In the genomic region with DNA sequence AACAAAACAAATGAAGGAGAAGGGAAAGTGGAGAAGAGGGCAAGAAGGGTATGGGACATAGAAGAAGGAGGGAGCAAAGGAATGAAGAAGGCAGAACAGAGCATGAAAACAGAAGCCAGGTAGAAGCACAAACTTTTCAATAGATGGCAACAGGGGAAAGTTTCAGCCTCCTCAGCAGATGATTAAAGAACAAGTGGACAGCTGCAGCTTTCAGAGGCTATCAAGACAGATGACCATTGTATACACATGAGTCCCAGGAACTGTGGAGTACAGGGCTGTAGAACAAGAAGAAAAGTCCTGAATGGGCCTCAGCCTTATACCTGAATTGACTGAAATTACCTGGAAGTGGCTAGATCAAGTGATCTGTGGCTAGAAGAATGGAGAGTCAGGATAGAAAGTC, we compare ENCODE assay signal across 23 cellular contexts.
A peak's percentile ranks its signal among the peaks of the same experiment; 100 is the strongest.
DNase-seq lines count a peak whose midpoint lies in the region; ATAC-seq and TF ChIP-seq lines count a peak whose summit lies in the region.
"Had no signal": no experiment of that assay in that cellular context is flagged by ENCODE, and none has a peak within 500 bp of the region (broad histone marks: within the 10 kb centered on the region; RNA-seq: fewer than 3 reads in every experiment).

No MANE protein-coding gene starts in this region.

- H3K9me3 Mint-ChIP-seq in activated CD4-positive, alpha-beta T cell treated with anti-CD3 and anti-CD28 coated beads, Interleukin-2, amount 10 ng/mL, durations not matched to agents 24 days and 14 days = peaks cover 3% of the 10 kb centered on the region

- H3K9me3 ChIP-seq in OCI-LY1 (ENCODE audit: low read length) = peaks cover 12% of the 10 kb centered on the region; the same call in 1 of the 2 replicates
- no peaks in the 10 kb centered on the region for H3K9me3 ChIP-seq in suprapubic skin
- no peaks in the 10 kb centered on the region for H3K9me3 ChIP-seq in gastroesophageal sphincter
- H3K9me3 ChIP-seq: Caco-2 had no signal

- H3K4me1 Mint-ChIP-seq in activated CD4-positive, alpha-beta T cell treated with anti-CD3 and anti-CD28 coated beads, Interleukin-2, amount 10 ng/mL, durations not matched to agents 24 days and 14 days = no peaks in the 10 kb centered on the region
- H3K4me1 Mint-ChIP-seq: B cell had no signal

- no peak for TF ChIP-seq CTCF in OCI-LY1 (IDR thresholded peaks at IDR 0.05; ENCODE audit: low read length)
- no peak for TF ChIP-seq CTCF in suprapubic skin (IDR thresholded peaks at IDR 0.05)
- no peak for TF ChIP-seq CTCF in gastroesophageal sphincter (IDR thresholded peaks at IDR 0.05)

- TF ChIP-seq POLR2A in suprapubic skin (IDR thresholded peaks at IDR 0.05) (no peak), gastroesophageal sphincter (IDR thresholded peaks at IDR 0.05) (no peak)

- no peaks in the 10 kb centered on the region for H3K36me3 Mint-ChIP-seq in activated CD4-positive, alpha-beta T cell treated with anti-CD3 and anti-CD28 coated beads, Interleukin-2, amount 10 ng/mL, durations not matched to agents 24 days and 14 days (ENCODE audit: low read depth)
- H3K36me3 Mint-ChIP-seq: CD8-positive, alpha-beta T cell had no signal

- no peak overlapping the region for H3K4me3 Mint-ChIP-seq in activated CD4-positive, alpha-beta T cell treated with anti-CD3 and anti-CD28 coated beads, Interleukin-2, amount 10 ng/mL, durations not matched to agents 24 days and 14 days
- H3K4me3 Mint-ChIP-seq: B cell; CD8-positive, alpha-beta T cell had no signal

- peak; percentile 13 for DNase-seq in activated CD4-positive, alpha-beta T cell treated with anti-CD3 and anti-CD28 coated beads, Interleukin-2, amount 10 ng/mL, durations not matched to agents 24 days and 14 days
- DNase-seq in activated CD4-positive, alpha-beta T cell treated with anti-CD3 and anti-CD28 coated beads for 4 hours = no peak
- peak; percentile 70 for DNase-seq in myocyte (ENCODE audit: low read depth)
- DNase-seq in suprapubic skin (ENCODE audit: low spot score in 2 of 2) = no peak
- no peak for DNase-seq in activated CD8-positive, alpha-beta memory T cell treated with anti-CD3 and anti-CD28 coated beads, Interleukin-2, amount 50 U/mL, for 4 hours
- DNase-seq: Caco-2; CD8-positive, alpha-beta T cell; KBM-7; MV-4-11; NCI-H1105; NCI-H1436 treated with DMSO at 0.1 percent for 48 hours; NCI-H1930; NCI-H2107; NCI-H748 treated with DMSO at 0.1 percent for 48 hours; PC-9 had no signal

- H3K4me1 ChIP-seq in OCI-LY1 (ENCODE audit: insufficient read depth, low read length, severe bottlenecking) (peaks cover 53% of the 10 kb centered on the region), suprapubic skin (peaks cover 3% of the 10 kb centered on the region), gastroesophageal sphincter (peaks cover 0 to 23% (median 0%) of the 10 kb centered on the region in 3 donors)
- H3K4me1 ChIP-seq: Caco-2 had no signal

- H3K4me3 ChIP-seq in OCI-LY1 (ENCODE audit: low read depth, low read length, poor library complexity, severe bottlenecking) (no peak overlapping the region), suprapubic skin (no peak overlapping the region), gastroesophageal sphincter (no peak overlapping the region)
- H3K4me3 ChIP-seq: GM12878, PC-9 had no signal

- H3K27ac ChIP-seq in OCI-LY1 (ENCODE audit: low read depth, low read length, poor library complexity, severe bottlenecking) = peak overlapping the region; percentile 94
- peak overlapping the region; percentile 56 for H3K27ac ChIP-seq in suprapubic skin
- peak overlapping the region in 2 of 4 donors; percentile 0 to 12 for H3K27ac ChIP-seq in gastroesophageal sphincter
- H3K27ac ChIP-seq: 22Rv1, C4-2B, PC-9 had no signal

- H3K27me3 Mint-ChIP-seq in activated CD4-positive, alpha-beta T cell treated with anti-CD3 and anti-CD28 coated beads, Interleukin-2, amount 10 ng/mL, durations not matched to agents 24 days and 14 days = no peaks in the 10 kb centered on the region
- H3K27me3 Mint-ChIP-seq: B cell had no signal

- H3K27me3 ChIP-seq in OCI-LY1 (ENCODE audit: insufficient read depth, low read length) (no peaks in the 10 kb centered on the region), suprapubic skin (no peaks in the 10 kb centered on the region), gastroesophageal sphincter (no peaks in the 10 kb centered on the region)

- H2AFZ ChIP-seq in OCI-LY1 (ENCODE audit: low read length) = no peak overlapping the region
- H2AFZ ChIP-seq: PC-9 had no signal

- no peaks in the 10 kb centered on the region for H4K20me1 ChIP-seq in OCI-LY1 (ENCODE audit: insufficient read depth, low read length)

- peak overlapping the region; percentile 3; the same call in 1 of the 2 replicates for H3K4me2 ChIP-seq in OCI-LY1 (ENCODE audit: low read length)
- H3K4me2 ChIP-seq: PC-9 had no signal

- intact Hi-C loops in activated CD4-positive, alpha-beta T cell treated with anti-CD3 and anti-CD28 coated beads, Interleukin-2, amount 10 ng/mL, durations not matched to agents 24 days and 14 days (cut with micrococcal nuclease) = no loop called here

- ATAC-seq in gastroesophageal sphincter = no peak
- ATAC-seq: CD8-positive, alpha-beta T cell; GM12878; HCT116; Right ventricle myocardium inferior had no signal

- no peak overlapping the region for H3K27ac Mint-ChIP-seq in activated CD4-positive, alpha-beta T cell treated with anti-CD3 and anti-CD28 coated beads, Interleukin-2, amount 10 ng/mL, durations not matched to agents 24 days and 14 days
- H3K27ac Mint-ChIP-seq: B cell; CD8-positive, alpha-beta T cell had no signal

- H3K79me2 ChIP-seq in OCI-LY1 (ENCODE audit: insufficient read depth, low read length) = no peaks in the 10 kb centered on the region

- H3K9ac ChIP-seq in OCI-LY1 (ENCODE audit: low read length) = peak overlapping the region; percentile 76

- no peaks in the 10 kb centered on the region for H3K9me2 ChIP-seq in OCI-LY1 (ENCODE audit: low read depth, low read length)

- no peaks in the 10 kb centered on the region for H3F3A ChIP-seq in OCI-LY1 (ENCODE audit: insufficient read depth, low read length)

- no peak for TF ChIP-seq EP300 in suprapubic skin (IDR thresholded peaks at IDR 0.05)
- no peak for TF ChIP-seq EP300 in gastroesophageal sphincter (IDR thresholded peaks at IDR 0.05)

- H3K36me3 ChIP-seq in OCI-LY1 (ENCODE audit: insufficient read depth, low read length) = no peaks in the 10 kb centered on the region; the same call in 1 of the 2 replicates
- H3K36me3 ChIP-seq in suprapubic skin = no peaks in the 10 kb centered on the region
- no peaks in the 10 kb centered on the region for H3K36me3 ChIP-seq in gastroesophageal sphincter

Comparison
In these comparisons a context has a peak if more than half of its experiments do, and no peak if none do; other contexts are left out.
1. DNase-seq: peak in activated CD4-positive, alpha-beta T cell treated with anti-CD3 and anti-CD28 coated beads, Interleukin-2, amount 10 ng/mL, durations not matched to agents 24 days and 14 days (single experiment) and myocyte (single experiment); none in activated CD4-positive, alpha-beta T cell treated with anti-CD3 and anti-CD28 coated beads for 4 hours (0 of 2), suprapubic skin (0 of 2) and activated CD8-positive, alpha-beta memory T cell treated with anti-CD3 and anti-CD28 coated beads, Interleukin-2, amount 50 U/mL, for 4 hours (single experiment).